In genomic region chr5:6730807-6731206, GRCh38 we compare ENCODE assay signal across 1 cellular context.
TF ChIP-seq lines count a peak whose summit lies in the region.

No MANE protein-coding gene starts in this region.

TF ChIP-seq in WTC11, 78 proteins besides CTCF, POLR2A, EP300 and RAD21 (continued from another document):
- TF ChIP-seq ZNF317 (CRISPR knock-in tag; IDR thresholded peaks at IDR 0.05; ENCODE audit: borderline replicate concordance, low read depth), result no peak
- TF ChIP-seq EMX1 (CRISPR knock-in tag; IDR thresholded peaks at IDR 0.05), result no peak
- no peak for TF ChIP-seq ZNF425 (CRISPR knock-in tag; conservative IDR thresholded peaks at IDR 0.05)
- TF ChIP-seq ZNF219 (CRISPR knock-in tag; IDR thresholded peaks at IDR 0.05; ENCODE audit: borderline replicate concordance), result no peak
- TF ChIP-seq ELF4 (CRISPR knock-in tag; IDR thresholded peaks at IDR 0.05; ENCODE audit: low read depth), result no peak
- TF ChIP-seq MXD4 (CRISPR knock-in tag; IDR thresholded peaks at IDR 0.05; ENCODE audit: borderline replicate concordance), result no peak
- no peak for TF ChIP-seq ZBTB21 (CRISPR knock-in tag; IDR thresholded peaks at IDR 0.05; ENCODE audit: borderline replicate concordance)
- TF ChIP-seq JAZF1 (CRISPR knock-in tag; IDR thresholded peaks at IDR 0.05), result no peak
- TF ChIP-seq STAT6 (CRISPR knock-in tag; conservative IDR thresholded peaks at IDR 0.05; ENCODE audit: low read depth), result no peak
- TF ChIP-seq MAX (CRISPR knock-in tag; IDR thresholded peaks at IDR 0.05), result no peak
- no peak for TF ChIP-seq ZSCAN18 (CRISPR knock-in tag; IDR thresholded peaks at IDR 0.05)
- no peak for TF ChIP-seq NR2C2 (CRISPR knock-in tag; IDR thresholded peaks at IDR 0.05)
- no peak for TF ChIP-seq AFF4 (CRISPR knock-in tag; IDR thresholded peaks at IDR 0.05; ENCODE audit: borderline replicate concordance)
TF ChIP-seq in WTC11: peak in this region for 0.
